ENCODE assay signal across 8 cellular contexts in genomic region chr14:69613312-69614073, GRCh38. TPM values are rescaled to one million over a fixed set of nuclear protein-coding genes. Genes with fewer than 3 reads are reported as not detected.
DNase-seq lines count a peak whose midpoint lies in the region; ATAC-seq and TF ChIP-seq lines count a peak whose summit lies in the region.

No MANE protein-coding gene starts in this region.

- H3K27ac Mint-ChIP-seq in activated T-cell treated with anti-CD3 and anti-CD28 coated beads, Interleukin-2, amount 50 U/mL, for 72 hours = peak overlapping the region; percentile 95
- H3K27ac Mint-ChIP-seq in activated naive CD8-positive, alpha-beta T cell treated with anti-CD3 and anti-CD28 coated beads for 36 hours = peak overlapping the region; percentile 94

- H3K27me3 ChIP-seq in liver (ENCODE audit: control insufficient read depth in 4 of 4, insufficient read depth in 4 of 4, low read length in 3 of 4) (no peaks in the 10 kb centered on the region), thyroid gland (no peaks in the 10 kb centered on the region)

- no peak for TF ChIP-seq CTCF in liver (IDR thresholded peaks at IDR 0.05; ENCODE audit: low read depth, low read length, missing input control)
- TF ChIP-seq CTCF in thyroid gland (IDR thresholded peaks at IDR 0.05) = no peak

- no peaks in the 10 kb centered on the region for H3K9me3 ChIP-seq in liver (ENCODE audit: control insufficient read depth in 4 of 4, low read length in 3 of 4)
- H3K9me3 ChIP-seq in thyroid gland = no peaks in the 10 kb centered on the region

- no peak for TF ChIP-seq RAD21 in liver (IDR thresholded peaks at IDR 0.05)

- intact Hi-C loops in thyroid gland (cut with DNase I) = no loop called here

- no peak for ATAC-seq in activated T-cell treated with anti-CD3 and anti-CD28 coated beads, Interleukin-2, amount 50 U/mL, for 72 hours (replicated peaks in 1 of 2)
- ATAC-seq in GM18517 (IDR thresholded peaks at IDR 0.05; ENCODE audit: unreplicated experiment) = no peak

- no peak for DNase-seq in activated T-cell treated with anti-CD3 and anti-CD28 coated beads, Interleukin-2, amount 50 U/mL, for 72 hours
- DNase-seq in activated T-cell treated with anti-CD3 and anti-CD28 coated beads, Interleukin-2, amount 50 U/mL, for 48 hours = no peak
- no peak for DNase-seq in activated naive CD8-positive, alpha-beta T cell treated with anti-CD3 and anti-CD28 coated beads for 36 hours
- DNase-seq in thyroid gland (no peak), NCI-H82 (lab: John Stamatoyannopoulos, UW) (no peak), DMS79 (lab: John Stamatoyannopoulos, UW) (no peak)

- no peak for TF ChIP-seq POLR2A in thyroid gland (IDR thresholded peaks at IDR 0.05)

- 60% methylated on average over 4 of the region's 4 CpGs for WGBS in liver
- 63 to 65% methylated on average over 4 of the region's 4 CpGs for WGBS in thyroid gland, 2 donors

- peak overlapping the region in 1 of 2 donors; percentile 90 for H3K27ac ChIP-seq in liver (ENCODE audit: low read depth in 1 of 2, low read length in 2 of 2)
- H3K27ac ChIP-seq in thyroid gland = peak overlapping the region; percentile 76 to 96 (median 82)

- peaks cover 69% of the 10 kb centered on the region for H3K4me1 Mint-ChIP-seq in activated T-cell treated with anti-CD3 and anti-CD28 coated beads, Interleukin-2, amount 50 U/mL, for 72 hours (ENCODE audit: low read depth)
- H3K4me1 Mint-ChIP-seq in activated naive CD8-positive, alpha-beta T cell treated with anti-CD3 and anti-CD28 coated beads for 36 hours = peaks cover 63% of the 10 kb centered on the region

- peak overlapping the region in 1 of 3 donors; percentile 92 for H3K4me3 ChIP-seq in liver (ENCODE audit: low read depth in 1 of 3, low read length in 3 of 3)
- peak overlapping the region in 1 of 3 donors; percentile 69 for H3K4me3 ChIP-seq in thyroid gland (replicated peaks in 1 of 3)

- no peaks in the 10 kb centered on the region for H3K27me3 Mint-ChIP-seq in activated T-cell treated with anti-CD3 and anti-CD28 coated beads, Interleukin-2, amount 50 U/mL, for 72 hours (ENCODE audit: low read depth)
- H3K27me3 Mint-ChIP-seq in activated naive CD8-positive, alpha-beta T cell treated with anti-CD3 and anti-CD28 coated beads for 36 hours = no peaks in the 10 kb centered on the region

- H3K4me1 ChIP-seq in liver (ENCODE audit: control insufficient read depth in 4 of 4, insufficient read depth in 4 of 4, low read length in 3 of 4) = peaks cover 3 to 65% (median 49%) of the 10 kb centered on the region in 4 donors
- peaks cover 66 to 67% of the 10 kb centered on the region in 2 donors for H3K4me1 ChIP-seq in thyroid gland

- H3K36me3 Mint-ChIP-seq in activated T-cell treated with anti-CD3 and anti-CD28 coated beads, Interleukin-2, amount 50 U/mL, for 72 hours (ENCODE audit: insufficient read depth in 2 of 2) = peaks cover 13 to 14% of the 10 kb centered on the region in 2 donors
- H3K36me3 Mint-ChIP-seq in activated naive CD8-positive, alpha-beta T cell treated with anti-CD3 and anti-CD28 coated beads for 36 hours = peaks cover 31% of the 10 kb centered on the region

- H3K36me3 ChIP-seq in liver (ENCODE audit: control insufficient read depth in 4 of 4, insufficient read depth in 3 of 4, low read depth in 1 of 4, low read length in 3 of 4) = no peaks in the 10 kb centered on the region
- no peaks in the 10 kb centered on the region for H3K36me3 ChIP-seq in thyroid gland

- H3K9me3 Mint-ChIP-seq in activated T-cell treated with anti-CD3 and anti-CD28 coated beads, Interleukin-2, amount 50 U/mL, for 72 hours = no peaks in the 10 kb centered on the region
- no peaks in the 10 kb centered on the region for H3K9me3 Mint-ChIP-seq in activated naive CD8-positive, alpha-beta T cell treated with anti-CD3 and anti-CD28 coated beads for 36 hours

- peak overlapping the region; percentile 92 to 93 for H3K9ac ChIP-seq in liver (ENCODE audit: low read depth in 1 of 2, low read length in 2 of 2)

- H3K4me3 Mint-ChIP-seq in activated T-cell treated with anti-CD3 and anti-CD28 coated beads, Interleukin-2, amount 50 U/mL, for 72 hours = peak overlapping the region; percentile 87 to 92
- peak overlapping the region; percentile 94 for H3K4me3 Mint-ChIP-seq in activated naive CD8-positive, alpha-beta T cell treated with anti-CD3 and anti-CD28 coated beads for 36 hours

TF ChIP-seq in liver, 16 proteins besides CTCF, POLR2A, EP300 and RAD21:
- TF ChIP-seq EGR1 (IDR thresholded peaks at IDR 0.05; ENCODE audit: low read depth in 2 of 2) (no peak), HNF4A (conservative IDR thresholded peaks at IDR 0.05) (no peak), NR2F2 (IDR thresholded peaks at IDR 0.05) (no peak), TAF1 (conservative IDR thresholded peaks at IDR 0.05) (no peak), GABPA (IDR thresholded peaks at IDR 0.05 in 1 of 2, conservative IDR thresholded peaks at IDR 0.05 in 1 of 2) (no peak), HNF4G (IDR thresholded peaks at IDR 0.05) (no peak), REST (IDR thresholded peaks at IDR 0.05) (no peak), FOXA2 (IDR thresholded peaks at IDR 0.05) (no peak), SP1 (IDR thresholded peaks at IDR 0.05) (no peak), RXRA (IDR thresholded peaks at IDR 0.05) (no peak), FOXA1 (IDR thresholded peaks at IDR 0.05) (no peak), MAX (IDR thresholded peaks at IDR 0.05) (no peak), JUND (IDR thresholded peaks at IDR 0.05) (no peak), YY1 (IDR thresholded peaks at IDR 0.05) (no peak)
- TF ChIP-seq, protein P1, sequence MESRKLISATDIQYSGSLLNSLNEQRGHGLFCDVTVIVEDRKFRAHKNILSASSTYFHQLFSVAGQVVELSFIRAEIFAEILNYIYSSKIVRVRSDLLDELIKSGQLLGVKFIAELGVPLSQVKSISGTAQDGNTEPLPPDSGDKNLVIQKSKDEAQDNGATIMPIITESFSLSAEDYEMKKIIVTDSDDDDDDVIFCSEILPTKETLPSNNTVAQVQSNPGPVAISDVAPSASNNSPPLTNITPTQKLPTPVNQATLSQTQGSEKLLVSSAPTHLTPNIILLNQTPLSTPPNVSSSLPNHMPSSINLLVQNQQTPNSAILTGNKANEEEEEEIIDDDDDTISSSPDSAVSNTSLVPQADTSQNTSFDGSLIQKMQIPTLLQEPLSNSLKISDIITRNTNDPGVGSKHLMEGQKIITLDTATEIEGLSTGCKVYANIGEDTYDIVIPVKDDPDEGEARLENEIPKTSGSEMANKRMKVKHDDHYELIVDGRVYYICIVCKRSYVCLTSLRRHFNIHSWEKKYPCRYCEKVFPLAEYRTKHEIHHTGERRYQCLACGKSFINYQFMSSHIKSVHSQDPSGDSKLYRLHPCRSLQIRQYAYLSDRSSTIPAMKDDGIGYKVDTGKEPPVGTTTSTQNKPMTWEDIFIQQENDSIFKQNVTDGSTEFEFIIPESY (IDR thresholded peaks at IDR 0.05) = no peak
- TF ChIP-seq, protein P2, sequence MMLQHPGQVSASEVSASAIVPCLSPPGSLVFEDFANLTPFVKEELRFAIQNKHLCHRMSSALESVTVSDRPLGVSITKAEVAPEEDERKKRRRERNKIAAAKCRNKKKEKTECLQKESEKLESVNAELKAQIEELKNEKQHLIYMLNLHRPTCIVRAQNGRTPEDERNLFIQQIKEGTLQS (IDR thresholded peaks at IDR 0.05) = no peak
TF ChIP-seq in liver: peak in this region for 0.

RNA-seq across cellular contexts. Expression of gene SUSD6, which starts 2.1 kb away (rescaled TPM):
- 10 to 100 TPM; 60.3 to 73.8 TPM for total RNA-seq in activated T-cell treated with anti-CD3 and anti-CD28 coated beads, Interleukin-2, amount 50 U/mL, for 72 hours
- 10 to 100 TPM; 26.3 TPM for total RNA-seq in activated naive CD8-positive, alpha-beta T cell treated with anti-CD3 and anti-CD28 coated beads for 36 hours
- total RNA-seq in liver (10 to 100 TPM in 1 of 2 donors, 1 to 10 TPM in 1; 7.9 to 10.8 TPM), thyroid gland (10 to 100 TPM; 37.5 to 70.4 (median 44.5) TPM)
- 1 to 10 TPM; 6.8 to 7.4 TPM for polyA plus RNA-seq in liver

RNA-seq across cellular contexts. Expression of gene CCDC177, which starts 38.8 kb away (rescaled TPM):
- total RNA-seq in activated T-cell treated with anti-CD3 and anti-CD28 coated beads, Interleukin-2, amount 50 U/mL, for 72 hours = not detected
- total RNA-seq in activated naive CD8-positive, alpha-beta T cell treated with anti-CD3 and anti-CD28 coated beads for 36 hours = not detected
- not detected for total RNA-seq in liver
- polyA plus RNA-seq in liver = under 1 TPM in 1 of 2 donors, not detected in 1; 0.08 TPM
- not detected for total RNA-seq in thyroid gland
